In genomic region chr3:28924744-28925360, GRCh38 we compare ENCODE assay signal across 17 cellular contexts.
DNase-seq lines count a peak whose midpoint lies in the region; ATAC-seq, FAIRE-seq and TF ChIP-seq lines count a peak whose summit lies in the region.
"Had no signal": no experiment of that assay in that cellular context is flagged by ENCODE, and none has a peak within 500 bp of the region (broad histone marks: within the 10 kb centered on the region; RNA-seq: fewer than 3 reads in every experiment).

No MANE protein-coding gene starts in this region.

- H3K36me3 ChIP-seq in MG63: no peaks in the 10 kb centered on the region
- no peaks in the 10 kb centered on the region for H3K36me3 ChIP-seq in bronchial epithelial cell (ENCODE audit: control insufficient read depth, insufficient read depth, low read length)
- H3K36me3 ChIP-seq in skeletal muscle satellite cell (ENCODE audit: insufficient read depth, low read length): no peaks in the 10 kb centered on the region
- no peaks in the 10 kb centered on the region for H3K36me3 ChIP-seq in endodermal cell (ENCODE audit: control insufficient read depth, insufficient read depth, low read length)

- DNase-seq in activated T-cell treated with anti-CD3 and anti-CD28 coated beads, Interleukin-2, amount 50 U/mL, for 4 hours: no peak
- no peak for DNase-seq in activated T-cell treated with anti-CD3 and anti-CD28 coated beads, Interleukin-2, amount 50 U/mL, for 1 hour
- peak; percentile 16 for DNase-seq in MG63
- DNase-seq in bronchial epithelial cell (ENCODE audit: low read depth): peak; percentile 51
- DNase-seq in activated CD4-positive, alpha-beta memory T cell treated with anti-CD3 and anti-CD28 coated beads, Interleukin-2, amount 10 ng/mL, durations not matched to agents 7 days and 5 days: no peak
- no peak for DNase-seq in endodermal cell
- DNase-seq: cerebellar nuclear complex; effector memory CD8-positive, alpha-beta T cell; GF-D8; NCI-H1105; NCI-H774; right cardiac atrium had no signal

- no peaks in the 10 kb centered on the region for H3K9me3 ChIP-seq in MG63
- H3K9me3 ChIP-seq in skeletal muscle satellite cell (replicated peaks; ENCODE audit: low read length): no peaks in the 10 kb centered on the region
- no peaks in the 10 kb centered on the region for H3K9me3 ChIP-seq in endodermal cell (ENCODE audit: control insufficient read depth, low read length)

- CTCF ChIA-PET in activated CD4-positive, alpha-beta memory T cell treated with anti-CD3 and anti-CD28 coated beads, Interleukin-2, amount 10 ng/mL, durations not matched to agents 7 days and 5 days (lab: Charles Lee): no interaction called here

- H3K4me3 Mint-ChIP-seq in activated T-cell treated with anti-CD3 and anti-CD28 coated beads, Interleukin-2, amount 50 U/mL, for 4 hours: no peak overlapping the region
- no peak overlapping the region for H3K4me3 Mint-ChIP-seq in activated CD4-positive, alpha-beta memory T cell treated with anti-CD3 and anti-CD28 coated beads, Interleukin-2, amount 10 ng/mL, durations not matched to agents 7 days and 5 days
- no peak overlapping the region for H3K4me3 Mint-ChIP-seq in endodermal cell
- H3K4me3 Mint-ChIP-seq: effector memory CD8-positive, alpha-beta T cell had no signal

- H3K4me1 ChIP-seq in skeletal muscle satellite cell (ENCODE audit: control insufficient read depth, insufficient read depth, low read length) (peaks cover 5% of the 10 kb centered on the region), endodermal cell (ENCODE audit: control insufficient read depth, insufficient read depth, low read length) (no peaks in the 10 kb centered on the region)

- no peaks in the 10 kb centered on the region for H3K36me3 Mint-ChIP-seq in activated T-cell treated with anti-CD3 and anti-CD28 coated beads, Interleukin-2, amount 50 U/mL, for 4 hours (ENCODE audit: insufficient read depth)
- no peaks in the 10 kb centered on the region for H3K36me3 Mint-ChIP-seq in activated CD4-positive, alpha-beta memory T cell treated with anti-CD3 and anti-CD28 coated beads, Interleukin-2, amount 10 ng/mL, durations not matched to agents 7 days and 5 days (ENCODE audit: low read depth)
- H3K36me3 Mint-ChIP-seq in endodermal cell (ENCODE audit: low read depth): no peaks in the 10 kb centered on the region

- no peak overlapping the region for H3K27ac Mint-ChIP-seq in activated CD4-positive, alpha-beta memory T cell treated with anti-CD3 and anti-CD28 coated beads, Interleukin-2, amount 10 ng/mL, durations not matched to agents 7 days and 5 days
- no peak overlapping the region for H3K27ac Mint-ChIP-seq in endodermal cell
- H3K27ac Mint-ChIP-seq: effector memory CD8-positive, alpha-beta T cell had no signal

- no peak for TF ChIP-seq CTCF in bronchial epithelial cell (IDR thresholded peaks at IDR 0.05; ENCODE audit: insufficient read depth, low read length, severe bottlenecking)
- TF ChIP-seq CTCF in endodermal cell (conservative IDR thresholded peaks at IDR 0.05): no peak

- H3K27me3 Mint-ChIP-seq in activated T-cell treated with anti-CD3 and anti-CD28 coated beads, Interleukin-2, amount 50 U/mL, for 4 hours (ENCODE audit: low read depth): no peaks in the 10 kb centered on the region
- no peaks in the 10 kb centered on the region for H3K27me3 Mint-ChIP-seq in activated CD4-positive, alpha-beta memory T cell treated with anti-CD3 and anti-CD28 coated beads, Interleukin-2, amount 10 ng/mL, durations not matched to agents 7 days and 5 days
- H3K27me3 Mint-ChIP-seq in endodermal cell (ENCODE audit: insufficient read depth): no peaks in the 10 kb centered on the region
- H3K27me3 Mint-ChIP-seq: effector memory CD8-positive, alpha-beta T cell had no signal

- no peak overlapping the region for H3K9ac ChIP-seq in skeletal muscle satellite cell (ENCODE audit: low read depth, low read length)
- no peak overlapping the region for H3K9ac ChIP-seq in endodermal cell (ENCODE audit: extremely low read depth, low read length, poor library complexity, severe bottlenecking)
- H3K9ac ChIP-seq: KMS-11 had no signal

- no peaks in the 10 kb centered on the region for H3K4me1 Mint-ChIP-seq in activated T-cell treated with anti-CD3 and anti-CD28 coated beads, Interleukin-2, amount 50 U/mL, for 4 hours (ENCODE audit: low read depth)
- H3K4me1 Mint-ChIP-seq in activated CD4-positive, alpha-beta memory T cell treated with anti-CD3 and anti-CD28 coated beads, Interleukin-2, amount 10 ng/mL, durations not matched to agents 7 days and 5 days: no peaks in the 10 kb centered on the region
- H3K4me1 Mint-ChIP-seq in endodermal cell: no peaks in the 10 kb centered on the region

- H3K4me3 ChIP-seq in MG63 (no peak overlapping the region), bronchial epithelial cell (ENCODE audit: low read depth, low read length) (no peak overlapping the region), skeletal muscle satellite cell (ENCODE audit: low read length) (no peak overlapping the region), endodermal cell (ENCODE audit: low read length) (no peak overlapping the region)

- peak; percentile 46 to 74 for ATAC-seq in activated T-cell treated with anti-CD3 and anti-CD28 coated beads, Interleukin-2, amount 50 U/mL, for 4 hours
- no peak for ATAC-seq in HG03139 (IDR thresholded peaks at IDR 0.05; ENCODE audit: unreplicated experiment)
- ATAC-seq: effector memory CD8-positive, alpha-beta T cell; Panc1; right cardiac atrium had no signal

- H3K4me2 ChIP-seq in skeletal muscle satellite cell (ENCODE audit: low read length): peak overlapping the region; percentile 36
- H3K4me2 ChIP-seq: KMS-11 had no signal

- POLR2A ChIA-PET in activated CD4-positive, alpha-beta memory T cell treated with anti-CD3 and anti-CD28 coated beads, Interleukin-2, amount 10 ng/mL, durations not matched to agents 7 days and 5 days (lab: Charles Lee): no interaction called here

- H3K27me3 ChIP-seq in MG63 (no peaks in the 10 kb centered on the region), bronchial epithelial cell (ENCODE audit: control insufficient read depth, insufficient read depth, low read length) (no peaks in the 10 kb centered on the region), skeletal muscle satellite cell (ENCODE audit: control insufficient read depth, insufficient read depth, low read length) (no peaks in the 10 kb centered on the region), endodermal cell (ENCODE audit: control insufficient read depth, insufficient read depth, low read length, poor library complexity, severe bottlenecking) (no peaks in the 10 kb centered on the region)

- no peak for FAIRE-seq in bronchial epithelial cell (lab: Jason Lieb, UNC)
- FAIRE-seq: GM12892 had no signal

- 95% methylated on average over 1 of the region's 1 CpG; no CpG with 5 or more reads in 1 of the 2 experiments for WGBS in endodermal cell (ENCODE audit: insufficient coverage in 1 of 2, insufficient read length in 1 of 2), 2 experiments

- no peak overlapping the region for H3K27ac ChIP-seq in endodermal cell (ENCODE audit: low read depth, low read length)
- H3K27ac ChIP-seq: KMS-11 had no signal

- H3K9me3 Mint-ChIP-seq in activated T-cell treated with anti-CD3 and anti-CD28 coated beads, Interleukin-2, amount 50 U/mL, for 4 hours: no peaks in the 10 kb centered on the region
- H3K9me3 Mint-ChIP-seq in activated CD4-positive, alpha-beta memory T cell treated with anti-CD3 and anti-CD28 coated beads, Interleukin-2, amount 10 ng/mL, durations not matched to agents 7 days and 5 days: no peaks in the 10 kb centered on the region
- H3K9me3 Mint-ChIP-seq in endodermal cell: no peaks in the 10 kb centered on the region

Comparison
In these comparisons a context has a peak if more than half of its experiments do, and no peak if none do; other contexts are left out.
1. DNase-seq: peak in MG63 (single experiment) and bronchial epithelial cell (single experiment); none in activated T-cell treated with anti-CD3 and anti-CD28 coated beads, Interleukin-2, amount 50 U/mL, for 4 hours (single experiment), activated T-cell treated with anti-CD3 and anti-CD28 coated beads, Interleukin-2, amount 50 U/mL, for 1 hour (single experiment), activated CD4-positive, alpha-beta memory T cell treated with anti-CD3 and anti-CD28 coated beads, Interleukin-2, amount 10 ng/mL, durations not matched to agents 7 days and 5 days (single experiment) and endodermal cell (single experiment).